1 cellular context compared by ENCODE assay signal in the genomic region with DNA sequence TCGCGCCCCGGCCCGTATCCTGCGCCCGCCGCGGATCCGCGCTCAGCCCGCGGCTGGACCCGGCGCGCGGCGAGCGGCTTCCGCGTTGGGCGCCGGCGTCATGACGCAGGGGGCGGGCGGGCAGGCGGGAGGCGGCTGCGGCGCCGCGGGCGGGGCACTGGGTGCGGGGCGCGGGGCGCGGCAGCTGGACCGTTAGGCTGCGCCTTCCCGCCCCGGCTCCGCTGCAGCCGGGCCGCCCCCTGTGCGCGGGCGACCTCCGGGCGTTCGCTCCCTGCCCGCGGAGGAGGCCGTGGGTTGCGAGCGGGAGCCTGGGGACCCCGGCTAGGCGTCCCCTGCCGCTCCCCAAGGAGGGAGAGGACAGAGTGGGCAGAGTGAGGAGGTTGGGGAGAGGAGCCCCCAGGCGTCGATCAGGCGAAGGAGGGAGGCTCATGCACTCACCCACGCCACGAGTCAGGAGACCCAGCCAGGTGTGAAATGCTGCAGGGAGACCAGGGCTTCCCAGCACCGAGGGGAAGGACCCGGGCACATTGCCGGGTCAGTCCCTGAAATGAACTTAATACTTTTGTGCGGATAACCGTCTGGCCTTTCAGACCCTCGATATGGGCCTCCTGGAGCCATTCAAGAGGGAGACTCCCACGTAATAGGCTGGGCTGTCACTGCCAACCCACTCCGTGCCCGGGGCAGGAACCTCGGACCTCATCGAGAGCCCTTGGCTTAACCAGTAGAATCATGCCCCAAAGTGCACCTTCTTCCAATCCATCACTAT.
TF ChIP-seq lines count a peak whose summit lies in the region.

A gene (minus strand): TSS at position 55 of the 766 bp plus-strand sequence. CDS start 252 bp downstream, outside the sequence.

TF ChIP-seq in HepG2, 621 proteins besides CTCF, POLR2A, EP300 and RAD21 (continued from another document and continues in another):
- TF ChIP-seq, protein P1, sequence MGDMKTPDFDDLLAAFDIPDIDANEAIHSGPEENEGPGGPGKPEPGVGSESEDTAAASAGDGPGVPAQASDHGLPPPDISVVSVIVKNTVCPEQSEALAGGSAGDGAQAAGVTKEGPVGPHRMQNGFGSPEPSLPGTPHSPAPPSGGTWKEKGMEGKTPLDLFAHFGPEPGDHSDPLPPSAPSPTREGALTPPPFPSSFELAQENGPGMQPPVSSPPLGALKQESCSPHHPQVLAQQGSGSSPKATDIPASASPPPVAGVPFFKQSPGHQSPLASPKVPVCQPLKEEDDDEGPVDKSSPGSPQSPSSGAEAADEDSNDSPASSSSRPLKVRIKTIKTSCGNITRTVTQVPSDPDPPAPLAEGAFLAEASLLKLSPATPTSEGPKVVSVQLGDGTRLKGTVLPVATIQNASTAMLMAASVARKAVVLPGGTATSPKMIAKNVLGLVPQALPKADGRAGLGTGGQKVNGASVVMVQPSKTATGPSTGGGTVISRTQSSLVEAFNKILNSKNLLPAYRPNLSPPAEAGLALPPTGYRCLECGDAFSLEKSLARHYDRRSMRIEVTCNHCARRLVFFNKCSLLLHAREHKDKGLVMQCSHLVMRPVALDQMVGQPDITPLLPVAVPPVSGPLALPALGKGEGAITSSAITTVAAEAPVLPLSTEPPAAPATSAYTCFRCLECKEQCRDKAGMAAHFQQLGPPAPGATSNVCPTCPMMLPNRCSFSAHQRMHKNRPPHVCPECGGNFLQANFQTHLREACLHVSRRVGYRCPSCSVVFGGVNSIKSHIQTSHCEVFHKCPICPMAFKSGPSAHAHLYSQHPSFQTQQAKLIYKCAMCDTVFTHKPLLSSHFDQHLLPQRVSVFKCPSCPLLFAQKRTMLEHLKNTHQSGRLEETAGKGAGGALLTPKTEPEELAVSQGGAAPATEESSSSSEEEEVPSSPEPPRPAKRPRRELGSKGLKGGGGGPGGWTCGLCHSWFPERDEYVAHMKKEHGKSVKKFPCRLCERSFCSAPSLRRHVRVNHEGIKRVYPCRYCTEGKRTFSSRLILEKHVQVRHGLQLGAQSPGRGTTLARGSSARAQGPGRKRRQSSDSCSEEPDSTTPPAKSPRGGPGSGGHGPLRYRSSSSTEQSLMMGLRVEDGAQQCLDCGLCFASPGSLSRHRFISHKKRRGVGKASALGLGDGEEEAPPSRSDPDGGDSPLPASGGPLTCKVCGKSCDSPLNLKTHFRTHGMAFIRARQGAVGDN (CRISPR knock-in tag; IDR thresholded peaks at IDR 0.05), result peak; percentile 73
- TF ChIP-seq, protein P2, sequence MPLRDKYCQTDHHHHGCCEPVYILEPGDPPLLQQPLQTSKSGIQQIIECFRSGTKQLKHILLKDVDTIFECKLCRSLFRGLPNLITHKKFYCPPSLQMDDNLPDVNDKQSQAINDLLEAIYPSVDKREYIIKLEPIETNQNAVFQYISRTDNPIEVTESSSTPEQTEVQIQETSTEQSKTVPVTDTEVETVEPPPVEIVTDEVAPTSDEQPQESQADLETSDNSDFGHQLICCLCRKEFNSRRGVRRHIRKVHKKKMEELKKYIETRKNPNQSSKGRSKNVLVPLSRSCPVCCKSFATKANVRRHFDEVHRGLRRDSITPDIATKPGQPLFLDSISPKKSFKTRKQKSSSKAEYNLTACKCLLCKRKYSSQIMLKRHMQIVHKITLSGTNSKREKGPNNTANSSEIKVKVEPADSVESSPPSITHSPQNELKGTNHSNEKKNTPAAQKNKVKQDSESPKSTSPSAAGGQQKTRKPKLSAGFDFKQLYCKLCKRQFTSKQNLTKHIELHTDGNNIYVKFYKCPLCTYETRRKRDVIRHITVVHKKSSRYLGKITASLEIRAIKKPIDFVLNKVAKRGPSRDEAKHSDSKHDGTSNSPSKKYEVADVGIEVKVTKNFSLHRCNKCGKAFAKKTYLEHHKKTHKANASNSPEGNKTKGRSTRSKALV (CRISPR knock-in tag; IDR thresholded peaks at IDR 0.05), result 0 out of 2 replicates have a peak, but pooled peaks have one; percentile 12
- TF ChIP-seq ZSCAN21 (CRISPR knock-in tag; IDR thresholded peaks at IDR 0.05; ENCODE audit: borderline replicate concordance), result peak; percentile 47; the same call in 1 of the 2 replicates
- peak; percentile 30; the same call in 1 of the 2 replicates for TF ChIP-seq RBFOX2 (IDR thresholded peaks at IDR 0.05; ENCODE audit: low read depth, low read length)
- TF ChIP-seq, protein P3, sequence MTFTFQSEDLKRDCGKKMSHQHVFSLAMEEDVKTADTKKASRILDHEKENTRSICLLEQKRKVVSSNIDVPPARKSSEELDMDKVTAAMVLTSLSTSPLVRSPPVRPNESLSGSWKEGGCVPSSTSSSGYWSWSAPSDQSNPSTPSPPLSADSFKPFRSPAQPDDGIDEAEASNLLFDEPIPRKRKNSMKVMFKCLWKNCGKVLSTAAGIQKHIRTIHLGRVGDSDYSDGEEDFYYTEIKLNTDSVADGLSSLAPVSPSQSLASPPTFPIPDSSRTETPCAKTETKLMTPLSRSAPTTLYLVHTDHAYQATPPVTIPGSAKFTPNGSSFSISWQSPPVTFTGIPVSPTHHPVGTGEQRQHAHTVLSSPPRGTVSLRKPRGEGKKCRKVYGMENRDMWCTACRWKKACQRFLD (CRISPR knock-in tag; IDR thresholded peaks at IDR 0.05; ENCODE audit: borderline replicate concordance), result 0 out of 2 replicates have a peak, but pooled peaks have one; percentile 54
- peak; percentile 57 for TF ChIP-seq HOXA3 (CRISPR knock-in tag; IDR thresholded peaks at IDR 0.05)
- peak; percentile 74; the same call in 1 of the 2 replicates for TF ChIP-seq RFXAP (CRISPR knock-in tag; IDR thresholded peaks at IDR 0.05; ENCODE audit: borderline replicate concordance)
- 0 out of 2 replicates have a peak, but pooled peaks have one; percentile 25 for TF ChIP-seq ZNF160 (CRISPR knock-in tag; IDR thresholded peaks at IDR 0.05)
- TF ChIP-seq, protein P4, sequence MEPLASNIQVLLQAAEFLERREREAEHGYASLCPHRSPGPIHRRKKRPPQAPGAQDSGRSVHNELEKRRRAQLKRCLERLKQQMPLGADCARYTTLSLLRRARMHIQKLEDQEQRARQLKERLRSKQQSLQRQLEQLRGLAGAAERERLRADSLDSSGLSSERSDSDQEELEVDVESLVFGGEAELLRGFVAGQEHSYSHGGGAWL (CRISPR knock-in tag; IDR thresholded peaks at IDR 0.05), result peak; percentile 62; the same call in 1 of the 2 replicates
- no peak for TF ChIP-seq NCOA1 (CRISPR knock-in tag; IDR thresholded peaks at IDR 0.05)
- TF ChIP-seq, protein P5, sequence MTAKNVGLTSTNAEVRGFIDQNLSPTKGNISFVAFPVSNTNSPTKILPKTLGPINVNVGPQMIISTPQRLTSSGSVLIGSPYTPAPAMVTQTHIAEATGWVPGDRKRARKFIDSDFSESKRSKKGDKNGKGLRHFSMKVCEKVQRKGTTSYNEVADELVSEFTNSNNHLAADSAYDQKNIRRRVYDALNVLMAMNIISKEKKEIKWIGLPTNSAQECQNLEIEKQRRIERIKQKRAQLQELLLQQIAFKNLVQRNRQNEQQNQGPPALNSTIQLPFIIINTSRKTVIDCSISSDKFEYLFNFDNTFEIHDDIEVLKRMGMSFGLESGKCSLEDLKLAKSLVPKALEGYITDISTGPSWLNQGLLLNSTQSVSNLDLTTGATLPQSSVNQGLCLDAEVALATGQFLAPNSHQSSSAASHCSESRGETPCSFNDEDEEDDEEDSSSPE (CRISPR knock-in tag; IDR thresholded peaks at IDR 0.05), result 0 out of 2 replicates have a peak, but pooled peaks have one; percentile 52
- TF ChIP-seq TBX2 (CRISPR knock-in tag; IDR thresholded peaks at IDR 0.05; ENCODE audit: borderline replicate concordance), result no peak
- peak; percentile 73 for TF ChIP-seq ZNF891 (CRISPR knock-in tag; IDR thresholded peaks at IDR 0.05)
- TF ChIP-seq, protein P6, sequence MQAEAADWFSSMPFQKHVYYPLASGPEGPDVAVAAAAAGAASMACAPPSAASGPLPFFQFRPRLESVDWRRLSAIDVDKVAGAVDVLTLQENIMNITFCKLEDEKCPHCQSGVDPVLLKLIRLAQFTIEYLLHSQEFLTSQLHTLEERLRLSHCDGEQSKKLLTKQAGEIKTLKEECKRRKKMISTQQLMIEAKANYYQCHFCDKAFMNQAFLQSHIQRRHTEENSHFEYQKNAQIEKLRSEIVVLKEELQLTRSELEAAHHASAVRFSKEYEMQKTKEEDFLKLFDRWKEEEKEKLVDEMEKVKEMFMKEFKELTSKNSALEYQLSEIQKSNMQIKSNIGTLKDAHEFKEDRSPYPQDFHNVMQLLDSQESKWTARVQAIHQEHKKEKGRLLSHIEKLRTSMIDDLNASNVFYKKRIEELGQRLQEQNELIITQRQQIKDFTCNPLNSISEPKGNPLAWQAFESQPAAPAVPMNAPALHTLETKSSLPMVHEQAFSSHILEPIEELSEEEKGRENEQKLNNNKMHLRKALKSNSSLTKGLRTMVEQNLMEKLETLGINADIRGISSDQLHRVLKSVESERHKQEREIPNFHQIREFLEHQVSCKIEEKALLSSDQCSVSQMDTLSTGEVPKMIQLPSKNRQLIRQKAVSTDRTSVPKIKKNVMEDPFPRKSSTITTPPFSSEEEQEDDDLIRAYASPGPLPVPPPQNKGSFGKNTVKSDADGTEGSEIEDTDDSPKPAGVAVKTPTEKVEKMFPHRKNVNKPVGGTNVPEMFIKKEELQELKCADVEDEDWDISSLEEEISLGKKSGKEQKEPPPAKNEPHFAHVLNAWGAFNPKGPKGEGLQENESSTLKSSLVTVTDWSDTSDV (CRISPR knock-in tag; IDR thresholded peaks at IDR 0.05), result peak; percentile 49; the same call in 1 of the 2 replicates
- TF ChIP-seq ZSCAN29 (CRISPR knock-in tag; conservative IDR thresholded peaks at IDR 0.05), result no peak
- no peak for TF ChIP-seq ZNF766 (CRISPR knock-in tag; IDR thresholded peaks at IDR 0.05; ENCODE audit: borderline replicate concordance)
- TF ChIP-seq BCL6 (CRISPR knock-in tag; IDR thresholded peaks at IDR 0.05), result 0 out of 2 replicates have a peak, but pooled peaks have one; percentile 26
- TF ChIP-seq, protein P7, sequence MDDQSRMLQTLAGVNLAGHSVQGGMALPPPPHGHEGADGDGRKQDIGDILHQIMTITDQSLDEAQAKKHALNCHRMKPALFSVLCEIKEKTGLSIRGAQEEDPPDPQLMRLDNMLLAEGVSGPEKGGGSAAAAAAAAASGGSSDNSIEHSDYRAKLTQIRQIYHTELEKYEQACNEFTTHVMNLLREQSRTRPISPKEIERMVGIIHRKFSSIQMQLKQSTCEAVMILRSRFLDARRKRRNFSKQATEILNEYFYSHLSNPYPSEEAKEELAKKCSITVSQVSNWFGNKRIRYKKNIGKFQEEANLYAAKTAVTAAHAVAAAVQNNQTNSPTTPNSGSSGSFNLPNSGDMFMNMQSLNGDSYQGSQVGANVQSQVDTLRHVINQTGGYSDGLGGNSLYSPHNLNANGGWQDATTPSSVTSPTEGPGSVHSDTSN (CRISPR knock-in tag; IDR thresholded peaks at IDR 0.05; ENCODE audit: borderline replicate concordance), result 0 out of 2 replicates have a peak, but pooled peaks have one; percentile 32
- no peak for TF ChIP-seq SP1 (IDR thresholded peaks at IDR 0.05)
- TF ChIP-seq SP1 (CRISPR knock-in tag; IDR thresholded peaks at IDR 0.05), result no peak
- TF ChIP-seq NR2C2 (CRISPR knock-in tag; IDR thresholded peaks at IDR 0.05; ENCODE audit: borderline replicate concordance), result peak; percentile 22; the same call in 1 of the 2 replicates
- TF ChIP-seq, protein P8, sequence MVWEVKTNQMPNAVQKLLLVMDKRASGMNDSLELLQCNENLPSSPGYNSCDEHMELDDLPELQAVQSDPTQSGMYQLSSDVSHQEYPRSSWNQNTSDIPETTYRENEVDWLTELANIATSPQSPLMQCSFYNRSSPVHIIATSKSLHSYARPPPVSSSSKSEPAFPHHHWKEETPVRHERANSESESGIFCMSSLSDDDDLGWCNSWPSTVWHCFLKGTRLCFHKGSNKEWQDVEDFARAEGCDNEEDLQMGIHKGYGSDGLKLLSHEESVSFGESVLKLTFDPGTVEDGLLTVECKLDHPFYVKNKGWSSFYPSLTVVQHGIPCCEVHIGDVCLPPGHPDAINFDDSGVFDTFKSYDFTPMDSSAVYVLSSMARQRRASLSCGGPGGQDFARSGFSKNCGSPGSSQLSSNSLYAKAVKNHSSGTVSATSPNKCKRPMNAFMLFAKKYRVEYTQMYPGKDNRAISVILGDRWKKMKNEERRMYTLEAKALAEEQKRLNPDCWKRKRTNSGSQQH (CRISPR knock-in tag; IDR thresholded peaks at IDR 0.05; ENCODE audit: low read depth), result no peak
- no peak for TF ChIP-seq FOSL1 (CRISPR knock-in tag; IDR thresholded peaks at IDR 0.05; ENCODE audit: borderline replicate concordance)
- TF ChIP-seq, protein P9, sequence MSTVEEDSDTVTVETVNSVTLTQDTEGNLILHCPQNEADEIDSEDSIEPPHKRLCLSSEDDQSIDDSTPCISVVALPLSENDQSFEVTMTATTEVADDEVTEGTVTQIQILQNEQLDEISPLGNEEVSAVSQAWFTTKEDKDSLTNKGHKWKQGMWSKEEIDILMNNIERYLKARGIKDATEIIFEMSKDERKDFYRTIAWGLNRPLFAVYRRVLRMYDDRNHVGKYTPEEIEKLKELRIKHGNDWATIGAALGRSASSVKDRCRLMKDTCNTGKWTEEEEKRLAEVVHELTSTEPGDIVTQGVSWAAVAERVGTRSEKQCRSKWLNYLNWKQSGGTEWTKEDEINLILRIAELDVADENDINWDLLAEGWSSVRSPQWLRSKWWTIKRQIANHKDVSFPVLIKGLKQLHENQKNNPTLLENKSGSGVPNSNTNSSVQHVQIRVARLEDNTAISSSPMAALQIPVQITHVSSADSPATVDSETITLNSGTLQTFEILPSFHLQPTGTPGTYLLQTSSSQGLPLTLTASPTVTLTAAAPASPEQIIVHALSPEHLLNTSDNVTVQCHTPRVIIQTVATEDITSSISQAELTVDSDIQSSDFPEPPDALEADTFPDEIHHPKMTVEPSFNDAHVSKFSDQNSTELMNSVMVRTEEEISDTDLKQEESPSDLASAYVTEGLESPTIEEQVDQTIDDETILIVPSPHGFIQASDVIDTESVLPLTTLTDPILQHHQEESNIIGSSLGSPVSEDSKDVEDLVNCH (CRISPR knock-in tag; IDR thresholded peaks at IDR 0.05), result no peak
- no peak for TF ChIP-seq NFIC (IDR thresholded peaks at IDR 0.05; ENCODE audit: low read length)
- no peak for TF ChIP-seq YY1 (IDR thresholded peaks at IDR 0.05; ENCODE audit: insufficient read depth, insufficient replicate concordance, low read depth, low read length)
- peak; percentile 38; the same call in 1 of the 2 replicates for TF ChIP-seq ZNF772 (CRISPR knock-in tag; IDR thresholded peaks at IDR 0.05)
- TF ChIP-seq TBX3 (IDR thresholded peaks at IDR 0.05; ENCODE audit: borderline replicate concordance), result no peak
- TF ChIP-seq RNF2 (conservative IDR thresholded peaks at IDR 0.05; ENCODE audit: low read depth), result no peak; the same call in 1 of the 2 replicates
- TF ChIP-seq ZNF552 (CRISPR knock-in tag; IDR thresholded peaks at IDR 0.05; ENCODE audit: borderline replicate concordance), result no peak
- 0 out of 2 replicates have a peak, but pooled peaks have one; percentile 23 for TF ChIP-seq SAP130 (CRISPR knock-in tag; IDR thresholded peaks at IDR 0.05; ENCODE audit: low read depth)
